In the genomic region with DNA sequence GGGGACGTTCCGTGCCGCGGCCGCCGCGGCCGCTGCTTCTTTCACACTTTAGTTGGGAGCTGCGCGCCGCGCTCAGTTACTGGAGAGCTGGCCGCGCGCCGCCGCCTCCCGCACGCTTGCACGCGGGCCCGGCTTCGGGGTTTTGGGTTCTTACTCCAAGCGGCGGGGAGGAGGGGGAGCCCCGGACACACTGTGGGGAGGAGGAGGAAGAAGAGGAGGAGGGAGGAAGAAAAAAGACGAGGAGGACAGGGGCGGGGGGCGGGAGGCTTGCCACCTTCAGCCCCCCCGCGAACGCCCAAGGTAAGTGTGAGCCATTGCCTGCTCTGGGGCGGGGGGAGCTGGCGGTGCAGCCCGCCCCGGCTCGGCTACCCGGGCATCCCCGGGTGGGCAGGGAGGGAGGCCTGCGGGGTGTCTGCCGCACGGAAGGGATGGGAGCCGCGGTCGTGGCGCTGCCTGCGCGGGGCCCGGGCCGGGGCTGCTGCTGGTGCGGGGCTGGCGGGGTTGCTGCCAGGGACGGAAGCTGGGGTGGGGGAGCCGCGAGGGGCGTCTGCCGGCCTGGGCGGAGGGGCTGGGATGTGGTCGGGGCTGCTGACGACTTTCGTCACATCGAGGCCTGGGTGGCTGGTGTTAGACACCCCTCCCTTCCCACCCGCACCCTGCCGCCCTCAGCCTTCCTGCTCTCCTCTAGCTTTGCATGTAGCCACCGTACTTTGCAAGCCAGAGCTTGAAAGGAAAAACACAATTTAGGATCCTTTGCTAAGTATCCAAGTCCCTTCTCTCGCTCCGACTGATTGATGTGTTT, we compare ENCODE assay signal across 1 cellular context.
A peak's percentile ranks its signal among the peaks of the same experiment; 100 is the strongest.
TF ChIP-seq lines count a peak whose summit lies in the region.

No MANE protein-coding gene starts in this region.

TF ChIP-seq in K562, 482 proteins besides CTCF, POLR2A, EP300 and RAD21 (continued from another document):
- TF ChIP-seq, protein P1, sequence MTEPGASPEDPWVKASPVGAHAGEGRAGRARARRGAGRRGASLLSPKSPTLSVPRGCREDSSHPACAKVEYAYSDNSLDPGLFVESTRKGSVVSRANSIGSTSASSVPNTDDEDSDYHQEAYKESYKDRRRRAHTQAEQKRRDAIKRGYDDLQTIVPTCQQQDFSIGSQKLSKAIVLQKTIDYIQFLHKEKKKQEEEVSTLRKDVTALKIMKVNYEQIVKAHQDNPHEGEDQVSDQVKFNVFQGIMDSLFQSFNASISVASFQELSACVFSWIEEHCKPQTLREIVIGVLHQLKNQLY (CRISPR knock-in tag; conservative IDR thresholded peaks at IDR 0.05) = no peak
- TF ChIP-seq FOXA3 (CRISPR knock-in tag; conservative IDR thresholded peaks at IDR 0.05 in 1 of 2, IDR thresholded peaks at IDR 0.05 in 1 of 2) (no peak), PCBP1 (IDR thresholded peaks at IDR 0.05; ENCODE audit: low read depth, low read length, poor library complexity, severe bottlenecking) (peak; percentile 59), ZBTB1 (CRISPR knock-in tag; IDR thresholded peaks at IDR 0.05; ENCODE audit: borderline replicate concordance, low read depth) (no peak), SPI1 (IDR thresholded peaks at IDR 0.05; ENCODE audit: borderline replicate concordance, low read depth, low read length) (no peak), KHSRP (IDR thresholded peaks at IDR 0.05) (no peak), RBM34 (IDR thresholded peaks at IDR 0.05; ENCODE audit: borderline replicate concordance, insufficient read depth, low read length) (no peak), FOSL1 (tag; conservative IDR thresholded peaks at IDR 0.05) (no peak), BRD9 (IDR thresholded peaks at IDR 0.05; ENCODE audit: low read depth, partially characterized antibody) (no peak), RBBP5 (IDR thresholded peaks at IDR 0.05; ENCODE audit: borderline replicate concordance, insufficient read depth, low read length, poor library complexity, severe bottlenecking) (peak; percentile 4), JUN (IDR thresholded peaks at IDR 0.05; ENCODE audit: borderline replicate concordance, low read depth, low read length) (no peak), JUN (CRISPR knock-in tag; IDR thresholded peaks at IDR 0.05; ENCODE audit: borderline replicate concordance) (no peak), RBFOX2 (IDR thresholded peaks at IDR 0.05; ENCODE audit: low read depth, low read length) (peak; percentile 33; the same call in 1 of the 2 replicates), PCBP2 (IDR thresholded peaks at IDR 0.05; ENCODE audit: low read depth, low read length, poor library complexity, severe bottlenecking) (peak; percentile 41), ZNF311 (CRISPR knock-in tag; IDR thresholded peaks at IDR 0.05) (no peak), GABPB1 (CRISPR knock-in tag; IDR thresholded peaks at IDR 0.05) (no peak), HNRNPK (IDR thresholded peaks at IDR 0.05; ENCODE audit: low read depth, low read length, poor library complexity, severe bottlenecking) (no peak), MAZ (CRISPR knock-in tag; conservative IDR thresholded peaks at IDR 0.05 in 1 of 2, IDR thresholded peaks at IDR 0.05 in 1 of 2) (no peak; a peak in 1 of 4 replicates), SETDB1 (IDR thresholded peaks at IDR 0.05; ENCODE audit: low read length) (no peak), TEAD1 (CRISPR knock-in tag; IDR thresholded peaks at IDR 0.05) (no peak), ZNF347 (CRISPR knock-in tag; IDR thresholded peaks at IDR 0.05; ENCODE audit: low read depth) (no peak), ZSCAN29 (IDR thresholded peaks at IDR 0.05) (no peak), ZNF75A (CRISPR knock-in tag; IDR thresholded peaks at IDR 0.05) (no peak), XRCC5 (IDR thresholded peaks at IDR 0.05; ENCODE audit: low read depth, low read length) (no peak), BRF1 (IDR thresholded peaks at IDR 0.05; ENCODE audit: borderline replicate concordance, extremely low read depth, insufficient read length) (no peak), NONO (IDR thresholded peaks at IDR 0.05; ENCODE audit: low read depth in 2 of 2, low read length in 1 of 2) (no peak)
- TF ChIP-seq, protein P2, sequence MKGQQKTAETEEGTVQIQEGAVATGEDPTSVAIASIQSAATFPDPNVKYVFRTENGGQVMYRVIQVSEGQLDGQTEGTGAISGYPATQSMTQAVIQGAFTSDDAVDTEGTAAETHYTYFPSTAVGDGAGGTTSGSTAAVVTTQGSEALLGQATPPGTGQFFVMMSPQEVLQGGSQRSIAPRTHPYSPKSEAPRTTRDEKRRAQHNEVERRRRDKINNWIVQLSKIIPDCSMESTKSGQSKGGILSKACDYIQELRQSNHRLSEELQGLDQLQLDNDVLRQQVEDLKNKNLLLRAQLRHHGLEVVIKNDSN (CRISPR knock-in tag; IDR thresholded peaks at IDR 0.05) = no peak
- TF ChIP-seq, protein P3, sequence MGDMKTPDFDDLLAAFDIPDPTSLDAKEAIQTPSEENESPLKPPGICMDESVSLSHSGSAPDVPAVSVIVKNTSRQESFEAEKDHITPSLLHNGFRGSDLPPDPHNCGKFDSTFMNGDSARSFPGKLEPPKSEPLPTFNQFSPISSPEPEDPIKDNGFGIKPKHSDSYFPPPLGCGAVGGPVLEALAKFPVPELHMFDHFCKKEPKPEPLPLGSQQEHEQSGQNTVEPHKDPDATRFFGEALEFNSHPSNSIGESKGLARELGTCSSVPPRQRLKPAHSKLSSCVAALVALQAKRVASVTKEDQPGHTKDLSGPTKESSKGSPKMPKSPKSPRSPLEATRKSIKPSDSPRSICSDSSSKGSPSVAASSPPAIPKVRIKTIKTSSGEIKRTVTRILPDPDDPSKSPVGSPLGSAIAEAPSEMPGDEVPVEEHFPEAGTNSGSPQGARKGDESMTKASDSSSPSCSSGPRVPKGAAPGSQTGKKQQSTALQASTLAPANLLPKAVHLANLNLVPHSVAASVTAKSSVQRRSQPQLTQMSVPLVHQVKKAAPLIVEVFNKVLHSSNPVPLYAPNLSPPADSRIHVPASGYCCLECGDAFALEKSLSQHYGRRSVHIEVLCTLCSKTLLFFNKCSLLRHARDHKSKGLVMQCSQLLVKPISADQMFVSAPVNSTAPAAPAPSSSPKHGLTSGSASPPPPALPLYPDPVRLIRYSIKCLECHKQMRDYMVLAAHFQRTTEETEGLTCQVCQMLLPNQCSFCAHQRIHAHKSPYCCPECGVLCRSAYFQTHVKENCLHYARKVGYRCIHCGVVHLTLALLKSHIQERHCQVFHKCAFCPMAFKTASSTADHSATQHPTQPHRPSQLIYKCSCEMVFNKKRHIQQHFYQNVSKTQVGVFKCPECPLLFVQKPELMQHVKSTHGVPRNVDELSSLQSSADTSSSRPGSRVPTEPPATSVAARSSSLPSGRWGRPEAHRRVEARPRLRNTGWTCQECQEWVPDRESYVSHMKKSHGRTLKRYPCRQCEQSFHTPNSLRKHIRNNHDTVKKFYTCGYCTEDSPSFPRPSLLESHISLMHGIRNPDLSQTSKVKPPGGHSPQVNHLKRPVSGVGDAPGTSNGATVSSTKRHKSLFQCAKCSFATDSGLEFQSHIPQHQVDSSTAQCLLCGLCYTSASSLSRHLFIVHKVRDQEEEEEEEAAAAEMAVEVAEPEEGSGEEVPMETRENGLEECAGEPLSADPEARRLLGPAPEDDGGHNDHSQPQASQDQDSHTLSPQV (IDR thresholded peaks at IDR 0.05) = no peak
- TF ChIP-seq, protein P4, sequence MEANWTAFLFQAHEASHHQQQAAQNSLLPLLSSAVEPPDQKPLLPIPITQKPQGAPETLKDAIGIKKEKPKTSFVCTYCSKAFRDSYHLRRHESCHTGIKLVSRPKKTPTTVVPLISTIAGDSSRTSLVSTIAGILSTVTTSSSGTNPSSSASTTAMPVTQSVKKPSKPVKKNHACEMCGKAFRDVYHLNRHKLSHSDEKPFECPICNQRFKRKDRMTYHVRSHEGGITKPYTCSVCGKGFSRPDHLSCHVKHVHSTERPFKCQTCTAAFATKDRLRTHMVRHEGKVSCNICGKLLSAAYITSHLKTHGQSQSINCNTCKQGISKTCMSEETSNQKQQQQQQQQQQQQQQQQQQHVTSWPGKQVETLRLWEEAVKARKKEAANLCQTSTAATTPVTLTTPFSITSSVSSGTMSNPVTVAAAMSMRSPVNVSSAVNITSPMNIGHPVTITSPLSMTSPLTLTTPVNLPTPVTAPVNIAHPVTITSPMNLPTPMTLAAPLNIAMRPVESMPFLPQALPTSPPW (CRISPR knock-in tag; IDR thresholded peaks at IDR 0.05) = peak; percentile 69
- TF ChIP-seq, protein P5, sequence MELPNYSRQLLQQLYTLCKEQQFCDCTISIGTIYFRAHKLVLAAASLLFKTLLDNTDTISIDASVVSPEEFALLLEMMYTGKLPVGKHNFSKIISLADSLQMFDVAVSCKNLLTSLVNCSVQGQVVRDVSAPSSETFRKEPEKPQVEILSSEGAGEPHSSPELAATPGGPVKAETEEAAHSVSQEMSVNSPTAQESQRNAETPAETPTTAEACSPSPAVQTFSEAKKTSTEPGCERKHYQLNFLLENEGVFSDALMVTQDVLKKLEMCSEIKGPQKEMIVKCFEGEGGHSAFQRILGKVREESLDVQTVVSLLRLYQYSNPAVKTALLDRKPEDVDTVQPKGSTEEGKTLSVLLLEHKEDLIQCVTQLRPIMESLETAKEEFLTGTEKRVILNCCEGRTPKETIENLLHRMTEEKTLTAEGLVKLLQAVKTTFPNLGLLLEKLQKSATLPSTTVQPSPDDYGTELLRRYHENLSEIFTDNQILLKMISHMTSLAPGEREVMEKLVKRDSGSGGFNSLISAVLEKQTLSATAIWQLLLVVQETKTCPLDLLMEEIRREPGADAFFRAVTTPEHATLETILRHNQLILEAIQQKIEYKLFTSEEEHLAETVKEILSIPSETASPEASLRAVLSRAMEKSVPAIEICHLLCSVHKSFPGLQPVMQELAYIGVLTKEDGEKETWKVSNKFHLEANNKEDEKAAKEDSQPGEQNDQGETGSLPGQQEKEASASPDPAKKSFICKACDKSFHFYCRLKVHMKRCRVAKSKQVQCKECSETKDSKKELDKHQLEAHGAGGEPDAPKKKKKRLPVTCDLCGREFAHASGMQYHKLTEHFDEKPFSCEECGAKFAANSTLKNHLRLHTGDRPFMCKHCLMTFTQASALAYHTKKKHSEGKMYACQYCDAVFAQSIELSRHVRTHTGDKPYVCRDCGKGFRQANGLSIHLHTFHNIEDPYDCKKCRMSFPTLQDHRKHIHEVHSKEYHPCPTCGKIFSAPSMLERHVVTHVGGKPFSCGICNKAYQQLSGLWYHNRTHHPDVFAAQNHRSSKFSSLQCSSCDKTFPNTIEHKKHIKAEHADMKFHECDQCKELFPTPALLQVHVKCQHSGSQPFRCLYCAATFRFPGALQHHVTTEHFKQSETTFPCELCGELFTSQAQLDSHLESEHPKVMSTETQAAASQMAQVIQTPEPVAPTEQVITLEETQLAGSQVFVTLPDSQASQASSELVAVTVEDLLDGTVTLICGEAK (IDR thresholded peaks at IDR 0.05) = no peak
- TF ChIP-seq, protein P5 (CRISPR knock-in tag; IDR thresholded peaks at IDR 0.05) = no peak
